Comparison of ENCODE assay signal across 26 cellular contexts in the genomic region with DNA sequence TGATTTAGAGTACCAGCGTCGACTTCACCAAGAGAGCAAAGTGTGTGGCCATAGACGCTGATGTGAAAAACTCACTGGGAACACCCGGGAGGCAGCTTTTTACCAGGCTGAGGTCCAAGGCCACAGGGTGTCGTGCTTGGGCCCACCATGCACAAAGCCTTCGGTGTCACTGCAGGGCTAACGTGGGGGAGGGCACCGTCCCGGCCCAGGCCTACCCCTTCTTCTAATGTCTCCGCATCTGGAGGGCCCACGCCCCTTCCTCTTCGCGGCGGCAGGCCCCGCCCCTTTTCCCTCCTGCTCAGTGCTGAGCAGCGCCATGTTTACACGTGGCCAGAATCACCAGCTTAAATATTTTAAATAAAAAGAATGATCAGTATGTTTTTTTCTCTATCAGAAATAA.
"Had no signal": no experiment of that assay in that cellular context is flagged by ENCODE, and none has a peak within 500 bp of the region (broad histone marks: within the 10 kb centered on the region; RNA-seq: fewer than 3 reads in every experiment).

No MANE protein-coding gene starts in this region.

- H3K27ac ChIP-seq: breast epithelium, esophagus squamous epithelium, heart right ventricle, left ventricle myocardium inferior, neutrophil, pancreas, prostate gland, suprapubic skin, transverse colon, uterus had no signal

- H3K27me3 Mint-ChIP-seq: activated naive CD8-positive, alpha-beta T cell treated with anti-CD3 and anti-CD28 coated beads, Interleukin-2, amount 50 U/mL, for 24 hours had no signal

- H3K4me3 ChIP-seq: breast epithelium, esophagus squamous epithelium, heart right ventricle, left ventricle myocardium inferior, pancreas, prostate gland, suprapubic skin, transverse colon, uterus had no signal

- H3K4me1 Mint-ChIP-seq: activated naive CD8-positive, alpha-beta T cell treated with anti-CD3 and anti-CD28 coated beads, Interleukin-2, amount 50 U/mL, for 24 hours; stimulated activated naive B cell treated with anti-CD40 and anti-IgM and Interleukin-4, amounts not matched to agents 10 μg/mL and 1 μg/mL and 100 μg/mL, for 72 hours had no signal

- H3K27me3 ChIP-seq: breast epithelium, esophagus squamous epithelium, pancreas, suprapubic skin, transverse colon, uterus had no signal

- H3K27ac Mint-ChIP-seq: activated naive CD8-positive, alpha-beta T cell treated with anti-CD3 and anti-CD28 coated beads, Interleukin-2, amount 50 U/mL, for 24 hours; activated T-helper 1 cell treated with anti-CD3 and anti-CD28 coated beads, Interleukin-12 subunit alpha, Interleukin-12 subunit beta, Interleukin-2, Interleukin-4 antibody, amounts not matched to agents 30 ng/mL and 10 ng/mL and 1 ng/mL, durations not matched to agents 14 hours and 24 hours and 36 hours; dendritic cell treated with granulocyte-macrophage colony-stimulating factor and Interleukin-4, amounts not matched to agents 40 ng/mL and 50 ng/mL, for 4 days; stimulated activated naive B cell treated with anti-CD40 and anti-IgM and Interleukin-4, amounts not matched to agents 10 μg/mL and 1 μg/mL and 100 μg/mL, for 72 hours had no signal

- H3K36me3 ChIP-seq: breast epithelium, esophagus squamous epithelium, heart right ventricle, left ventricle myocardium inferior, neutrophil, pancreas, prostate gland, suprapubic skin, transverse colon, uterus had no signal

- H3K4me1 ChIP-seq: breast epithelium, esophagus squamous epithelium, heart right ventricle, left ventricle myocardium inferior, pancreas, prostate gland, suprapubic skin, transverse colon, uterus had no signal

- H3K9me3 ChIP-seq: breast epithelium, esophagus squamous epithelium, left ventricle myocardium inferior, neutrophil, pancreas, prostate gland, suprapubic skin, transverse colon, uterus had no signal

- ATAC-seq: activated naive CD8-positive, alpha-beta T cell treated with anti-CD3 and anti-CD28 coated beads, Interleukin-2, amount 50 U/mL, for 24 hours; heart right ventricle; pancreas; stimulated activated naive B cell treated with anti-CD40 and anti-IgM and Interleukin-4, amounts not matched to agents 10 μg/mL and 1 μg/mL and 100 μg/mL, for 72 hours had no signal

- H3K4me3 Mint-ChIP-seq: activated naive CD8-positive, alpha-beta T cell treated with anti-CD3 and anti-CD28 coated beads, Interleukin-2, amount 50 U/mL, for 24 hours; activated T-helper 1 cell treated with anti-CD3 and anti-CD28 coated beads, Interleukin-12 subunit alpha, Interleukin-12 subunit beta, Interleukin-2, Interleukin-4 antibody, amounts not matched to agents 30 ng/mL and 10 ng/mL and 1 ng/mL, durations not matched to agents 14 hours and 24 hours and 36 hours; dendritic cell treated with granulocyte-macrophage colony-stimulating factor and Interleukin-4, amounts not matched to agents 40 ng/mL and 50 ng/mL, for 4 days; nephron; stimulated activated naive B cell treated with anti-CD40 and anti-IgM and Interleukin-4, amounts not matched to agents 10 μg/mL and 1 μg/mL and 100 μg/mL, for 72 hours had no signal

- H3K9me3 Mint-ChIP-seq: activated naive CD8-positive, alpha-beta T cell treated with anti-CD3 and anti-CD28 coated beads, Interleukin-2, amount 50 U/mL, for 24 hours; activated T-helper 1 cell treated with anti-CD3 and anti-CD28 coated beads, Interleukin-12 subunit alpha, Interleukin-12 subunit beta, Interleukin-2, Interleukin-4 antibody, amounts not matched to agents 30 ng/mL and 10 ng/mL and 1 ng/mL, durations not matched to agents 14 hours and 24 hours and 36 hours; dendritic cell treated with granulocyte-macrophage colony-stimulating factor and Interleukin-4, amounts not matched to agents 40 ng/mL and 50 ng/mL, for 4 days; stimulated activated naive B cell treated with anti-CD40 and anti-IgM and Interleukin-4, amounts not matched to agents 10 μg/mL and 1 μg/mL and 100 μg/mL, for 72 hours had no signal

- DNase-seq: activated CD4-positive, alpha-beta T cell treated with anti-CD3 and anti-CD28 coated beads for 1 hour; activated CD4-positive, alpha-beta T cell treated with anti-CD3 and anti-CD28 coated beads, Interleukin-2, amount 50 U/mL, for 1 hour; activated effector memory CD4-positive, alpha-beta T cell treated with anti-CD3 and anti-CD28 coated beads, Interleukin-2, amount 50 U/mL, for 16 hours; activated naive CD4-positive, alpha-beta T cell treated with anti-CD3 and anti-CD28 coated beads, Interleukin-2, amount 50 U/mL, for 16 hours; activated naive CD8-positive, alpha-beta T cell treated with anti-CD3 and anti-CD28 coated beads, Interleukin-2, amount 50 U/mL, for 24 hours; activated T-cell treated with anti-CD3 and anti-CD28 coated beads, Interleukin-2, amount 50 U/mL, for 1 hour; amygdala; central memory CD4-positive, alpha-beta T cell; esophagus squamous epithelium; foreskin melanocyte; heart right ventricle; left ventricle myocardium inferior; pancreas; retina; stimulated activated CD4-positive, alpha-beta T cell treated with anti-CD3 and anti-CD28 coated beads, Interleukin-15, amount 100 ng/mL, for 24 hours; stimulated activated naive B cell treated with anti-CD40 and anti-IgM and Interleukin-4, amounts not matched to agents 10 μg/mL and 1 μg/mL and 100 μg/mL, for 72 hours; T-helper 2 cell; transverse colon; uterus had no signal
